In the genomic region with DNA sequence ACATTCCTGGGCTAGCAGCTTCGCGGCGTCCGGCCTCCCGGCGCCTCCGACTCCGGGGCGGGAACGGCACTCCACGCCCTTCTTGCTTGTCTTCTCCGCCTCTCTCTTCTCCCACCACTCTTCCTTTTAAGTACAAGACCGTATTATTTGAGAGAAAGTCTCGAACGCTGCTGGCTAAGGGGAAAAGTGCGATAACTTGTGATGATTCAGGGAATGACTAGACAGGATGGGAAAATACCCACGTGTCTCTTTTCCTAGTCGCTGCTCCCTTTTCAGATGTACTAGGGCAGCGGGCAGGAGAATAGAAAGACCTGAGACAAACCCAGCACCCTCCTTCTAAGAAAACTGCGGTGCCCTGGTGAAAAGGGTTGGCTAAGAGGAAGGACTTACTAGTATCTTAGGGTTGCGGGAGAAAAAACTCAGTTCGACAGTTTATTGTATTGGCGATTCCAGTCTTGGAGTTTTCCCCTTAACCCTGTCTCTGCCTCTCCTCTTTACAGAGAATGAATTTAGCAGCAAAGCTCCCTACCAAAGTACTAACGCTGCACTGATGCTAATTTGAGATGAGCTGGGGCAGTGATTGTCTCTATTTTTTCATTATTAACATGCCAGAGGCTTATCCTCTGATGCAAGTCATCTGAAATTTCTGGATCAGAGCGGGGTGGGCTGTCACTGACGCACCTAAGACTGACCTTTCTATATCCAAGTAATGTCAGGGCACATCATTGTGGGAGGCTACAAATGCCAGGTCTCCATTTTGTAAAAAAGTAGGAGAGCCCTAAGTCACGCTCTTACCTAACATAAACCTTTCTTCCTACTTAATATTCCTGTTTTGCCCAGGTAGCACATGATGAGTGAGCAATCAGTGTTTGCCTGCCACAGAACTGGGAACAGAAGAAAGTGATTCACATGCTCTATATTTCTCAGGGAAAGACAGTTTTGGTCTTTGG, we compare ENCODE assay signal across 8 cellular contexts. TPM values are rescaled to one million over a fixed set of nuclear protein-coding genes. Genes with fewer than 3 reads are reported as not detected.
DNase-seq lines count a peak whose midpoint lies in the region; ATAC-seq and TF ChIP-seq lines count a peak whose summit lies in the region.

No MANE protein-coding gene starts in this region.

- CTCF ChIA-PET in RWPE1 (lab: Yijun Ruan, JAX) = interaction anchor here (0.6 to 1.0 kb wide), 4 partner anchors 31 to 1087 kb away, joined by 3 to 4 read pairs (median 4); no protein-coding TSS in a partner anchor

- H3K27me3 ChIP-seq in GM23248 (replicated peaks; ENCODE audit: insufficient read depth) = no peaks in the 10 kb centered on the region
- no peaks in the 10 kb centered on the region for H3K27me3 ChIP-seq in muscle layer of duodenum (ENCODE audit: low read depth, low read length)

- peaks cover 31% of the 10 kb centered on the region for H3K4me1 ChIP-seq in GM23248 (ENCODE audit: insufficient read depth)
- peaks cover 0 to 6% of the 10 kb centered on the region in 2 donors for H3K4me1 ChIP-seq in muscle layer of duodenum (ENCODE audit: control insufficient read depth in 1 of 2, insufficient read depth in 2 of 2, low read length in 2 of 2)

- DNase-seq in ACHN (peak; percentile 94), GM23248 (peak; percentile 96), RWPE1 (ENCODE audit: low spot score) (peak; percentile 66), epithelial cell of esophagus (ENCODE audit: low read depth) (peak; percentile 94), GM13977 (ENCODE audit: low spot score) (no peak)

- TF ChIP-seq CTCF in RWPE1 (conservative IDR thresholded peaks at IDR 0.05; ENCODE audit: low read depth) (no peak), epithelial cell of esophagus (IDR thresholded peaks at IDR 0.05; ENCODE audit: insufficient read depth, low read depth, low read length, missing control alignments) (no peak), GM13977 (IDR thresholded peaks at IDR 0.05; ENCODE audit: extremely low read depth, insufficient read depth, missing control alignments) (no peak)

- no peaks in the 10 kb centered on the region; the same call in 1 of the 2 replicates for H3K36me3 ChIP-seq in GM23248 (ENCODE audit: low read depth)
- H3K36me3 ChIP-seq in muscle layer of duodenum (ENCODE audit: control insufficient read depth in 1 of 2, insufficient read depth in 2 of 2, low read length in 2 of 2) = peaks cover 0 to 3% of the 10 kb centered on the region in 2 donors

- POLR2A ChIA-PET in RWPE1 (lab: Yijun Ruan, JAX; ENCODE audit: low non-redundant PET) = interaction anchor here (0.5 to 1.5 kb wide), 2 partner anchors 93 to 125 kb away, joined by 3 read pairs; no protein-coding TSS in a partner anchor

- 1% methylated on average over 27 of the region's 27 CpGs for WGBS in GM23248 (ENCODE audit: low coverage in 1 of 2, low lambda C conversion rate in 2 of 2, missing lambda C conversion rate in 2 of 2), 2 experiments

- no peaks in the 10 kb centered on the region for H3K9me2 ChIP-seq in GM23248 (ENCODE audit: insufficient read depth)

- no peaks in the 10 kb centered on the region for H4K20me1 ChIP-seq in GM23248 (ENCODE audit: insufficient read depth)

- no peaks in the 10 kb centered on the region for H3K9me3 ChIP-seq in GM23248 (ENCODE audit: low read depth)
- no peaks in the 10 kb centered on the region for H3K9me3 ChIP-seq in muscle layer of duodenum (ENCODE audit: control insufficient read depth in 1 of 2, low read length in 2 of 2)

- peak overlapping the region; percentile 98 for H3K9ac ChIP-seq in GM23248

- peaks cover 43% of the 10 kb centered on the region for H3K79me2 ChIP-seq in GM23248 (ENCODE audit: insufficient read depth)

- ATAC-seq in HG02759 (IDR thresholded peaks at IDR 0.05; ENCODE audit: unreplicated experiment) (no peak), HG02623 (IDR thresholded peaks at IDR 0.05; ENCODE audit: unreplicated experiment) (no peak)

- H3K4me3 ChIP-seq in GM23248 = peak overlapping the region; percentile 84
- H3K4me3 ChIP-seq in epithelial cell of esophagus (ENCODE audit: low read length) = peak overlapping the region; percentile 65
- peak overlapping the region; percentile 63 to 95 for H3K4me3 ChIP-seq in muscle layer of duodenum (ENCODE audit: low read depth in 1 of 2, low read length in 2 of 2)

- in situ Hi-C loops in ACHN (cut with HindIII; ENCODE audit: low pct_ligation_motif_present, low pct_unique_long_range_greater_than_20kb, low sequenced_read_pairs) (no loop called here), GM23248 (cut with MboI) (no loop called here), GM13977 (cut with MboI; ENCODE audit: low pct_unique_long_range_greater_than_20kb, low sequenced_read_pairs, unreplicated experiment) (no loop called here)

- H3K4me2 ChIP-seq in GM23248 (ENCODE audit: unreplicated experiment) = peak overlapping the region; percentile 93

- H3K27ac ChIP-seq in GM23248 (peak overlapping the region; percentile 100), RWPE1 (peak overlapping the region; percentile 97), muscle layer of duodenum (ENCODE audit: low read length) (peak overlapping the region; percentile 77)

- H2AFZ ChIP-seq in GM23248 = peak overlapping the region; percentile 71

- H3F3A ChIP-seq in GM23248 (ENCODE audit: insufficient read depth) = peaks cover 39% of the 10 kb centered on the region

RNA-seq across cellular contexts. Expression of a gene that starts 0.8 kb away (rescaled TPM):
- 53.2 and 62.6 TPM in 2 replicates for total RNA-seq in GM23248 (2014; rRNA removed; shearing (Covaris generic))
- polyA plus RNA-seq in GM23248 (2016; fragmentation: Nextera tagmentation; extraction: Ambion mirVana) = 53.9 and 54.4 TPM in 2 replicates
